In the genomic region with DNA sequence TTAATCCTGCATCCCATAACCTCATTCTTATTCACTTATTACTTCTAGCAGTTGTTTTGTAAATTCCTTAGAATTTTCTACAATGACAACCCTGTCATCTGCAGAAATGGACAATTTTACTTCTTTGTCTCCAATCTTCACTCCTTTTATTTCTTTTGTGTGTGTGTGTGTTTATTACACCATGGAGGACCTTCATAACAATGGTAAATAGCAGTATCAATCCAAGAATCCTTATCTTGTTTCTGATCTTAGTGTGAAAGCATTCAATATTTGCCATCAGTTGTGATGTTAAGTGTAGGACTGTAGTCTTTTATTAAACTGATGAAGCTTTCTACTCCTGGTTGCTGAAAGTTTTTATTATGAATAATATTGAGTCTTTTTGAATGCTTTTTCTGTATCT, we compare ENCODE assay signal across 27 cellular contexts.
"Had no signal": no experiment of that assay in that cellular context is flagged by ENCODE, and none has a peak within 500 bp of the region (broad histone marks: within the 10 kb centered on the region; RNA-seq: fewer than 3 reads in every experiment).

No MANE protein-coding gene starts in this region.

- H3K27ac ChIP-seq: stomach, suprapubic skin, testis, thyroid gland, tibial nerve, transverse colon, upper lobe of left lung, upper lobe of right lung had no signal

- H3K4me3 ChIP-seq: stomach, suprapubic skin, testis, thyroid gland, tibial artery, tibial nerve, transverse colon, upper lobe of left lung, upper lobe of right lung, uterus, vagina had no signal

- H3K9me3 Mint-ChIP-seq: stimulated activated effector memory CD8-positive, alpha-beta T cell treated with anti-CD3 and anti-CD28 coated beads, Interleukin-12 subunit alpha, Interleukin-12 subunit beta, amount 100 ng/mL, for 72 hours; stimulated activated memory B cell treated with anti-CD40 and anti-IgM and Interleukin-4, amounts not matched to agents 10 μg/mL and 1 μg/mL and 100 μg/mL, for 72 hours; stimulated activated naive B cell treated with anti-CD40 and anti-IgM and Interleukin-4, amounts not matched to agents 10 μg/mL and 1 μg/mL and 100 μg/mL, for 72 hours; stimulated activated naive CD8-positive, alpha-beta T cell treated with anti-CD3 and anti-CD28 coated beads, Interleukin-15, amount 100 ng/mL, for 72 hours; stimulated activated naive CD8-positive, alpha-beta T cell treated with anti-CD3 and anti-CD28 coated beads, Interleukin-15, Interleukin-2, amounts not matched to agents 100 ng/mL and 50 ng/mL, for 24 hours; type B pancreatic cell had no signal

- H3K36me3 ChIP-seq: stomach, suprapubic skin, thyroid gland, tibial artery, tibial nerve, transverse colon, upper lobe of left lung, upper lobe of right lung, uterus, vagina had no signal

- H3K4me1 Mint-ChIP-seq: stimulated activated effector memory CD8-positive, alpha-beta T cell treated with anti-CD3 and anti-CD28 coated beads, Interleukin-12 subunit alpha, Interleukin-12 subunit beta, amount 100 ng/mL, for 72 hours; stimulated activated memory B cell treated with anti-CD40 and anti-IgM and Interleukin-4, amounts not matched to agents 10 μg/mL and 1 μg/mL and 100 μg/mL, for 72 hours; stimulated activated naive CD8-positive, alpha-beta T cell treated with anti-CD3 and anti-CD28 coated beads, Interleukin-15, amount 100 ng/mL, for 72 hours had no signal

- H3K9me3 ChIP-seq: stomach, suprapubic skin, testis, thyroid gland, tibial artery, tibial nerve, transverse colon, upper lobe of left lung, upper lobe of right lung, uterus, vagina had no signal

- DNase-seq: stimulated activated CD4-positive, alpha-beta T cell treated with anti-CD3 and anti-CD28 coated beads, Interleukin-2, amount 100 ng/mL, for 48 hours; stimulated activated CD4-positive, alpha-beta T cell treated with anti-CD3 and anti-CD28 coated beads, Interleukin-4, amount 100 ng/mL, for 1 hour; stimulated activated CD4-positive, alpha-beta T cell treated with anti-CD3 and anti-CD28 coated beads, Interleukin-4, amount 100 ng/mL, for 24 hours; stimulated activated CD4-positive, alpha-beta T cell treated with anti-CD3 and anti-CD28 coated beads, Interleukin-4, amount 100 ng/mL, for 4 hours; stimulated activated CD8-positive, alpha-beta memory T cell treated with anti-CD3 and anti-CD28 coated beads, Interleukin-4, amount 100 ng/mL, for 48 hours; stimulated activated naive B cell treated with anti-CD40 and anti-IgM and Interleukin-4, amounts not matched to agents 10 μg/mL and 1 μg/mL and 100 μg/mL, for 72 hours; stimulated activated naive CD4-positive, alpha-beta T cell; stimulated activated naive CD4-positive, alpha-beta T cell treated with Interleukin-2 at 50 U/mL for 16 hours; stimulated activated naive CD8-positive, alpha-beta T cell treated with anti-CD3 and anti-CD28 coated beads, Interleukin-15, amount 100 ng/mL, for 72 hours; stimulated activated naive CD8-positive, alpha-beta T cell treated with anti-CD3 and anti-CD28 coated beads, Interleukin-15, Interleukin-2, amounts not matched to agents 100 U/mL and 50 U/mL, for 24 hours; stomach; substantia nigra; testis; thyroid gland; tibial artery; transverse colon; trophoblast cell; upper lobe of left lung; upper lobe of right lung; uterus had no signal

- ATAC-seq: stimulated activated effector memory CD8-positive, alpha-beta T cell treated with anti-CD3 and anti-CD28 coated beads, Interleukin-12 subunit alpha, Interleukin-12 subunit beta, amount 100 ng/mL, for 72 hours; stimulated activated memory B cell treated with anti-CD40 and anti-IgM and Interleukin-4, amounts not matched to agents 10 μg/mL and 1 μg/mL and 100 μg/mL, for 72 hours; stimulated activated naive B cell treated with anti-CD40 and anti-IgM and Interleukin-4, amounts not matched to agents 10 μg/mL and 1 μg/mL and 100 μg/mL, for 72 hours; stimulated activated naive CD8-positive, alpha-beta T cell treated with anti-CD3 and anti-CD28 coated beads, Interleukin-15, amount 100 ng/mL, for 72 hours; stimulated activated naive CD8-positive, alpha-beta T cell treated with anti-CD3 and anti-CD28 coated beads, Interleukin-15, Interleukin-2, amounts not matched to agents 100 U/mL and 50 U/mL, for 24 hours; upper lobe of right lung had no signal

- H3K4me1 ChIP-seq: testis, upper lobe of left lung, upper lobe of right lung had no signal

- H3K4me3 Mint-ChIP-seq: stimulated activated effector memory CD8-positive, alpha-beta T cell treated with anti-CD3 and anti-CD28 coated beads, Interleukin-12 subunit alpha, Interleukin-12 subunit beta, amount 100 ng/mL, for 72 hours; stimulated activated memory B cell treated with anti-CD40 and anti-IgM and Interleukin-4, amounts not matched to agents 10 μg/mL and 1 μg/mL and 100 μg/mL, for 72 hours; stimulated activated naive B cell treated with anti-CD40 and anti-IgM and Interleukin-4, amounts not matched to agents 10 μg/mL and 1 μg/mL and 100 μg/mL, for 72 hours; stimulated activated naive CD8-positive, alpha-beta T cell treated with anti-CD3 and anti-CD28 coated beads, Interleukin-15, amount 100 ng/mL, for 72 hours; stimulated activated naive CD8-positive, alpha-beta T cell treated with anti-CD3 and anti-CD28 coated beads, Interleukin-15, Interleukin-2, amounts not matched to agents 100 ng/mL and 50 ng/mL, for 24 hours; type B pancreatic cell had no signal

- H3K27ac Mint-ChIP-seq: stimulated activated effector memory CD8-positive, alpha-beta T cell treated with anti-CD3 and anti-CD28 coated beads, Interleukin-12 subunit alpha, Interleukin-12 subunit beta, amount 100 ng/mL, for 72 hours; stimulated activated memory B cell treated with anti-CD40 and anti-IgM and Interleukin-4, amounts not matched to agents 10 μg/mL and 1 μg/mL and 100 μg/mL, for 72 hours; stimulated activated naive B cell treated with anti-CD40 and anti-IgM and Interleukin-4, amounts not matched to agents 10 μg/mL and 1 μg/mL and 100 μg/mL, for 72 hours; stimulated activated naive CD8-positive, alpha-beta T cell treated with anti-CD3 and anti-CD28 coated beads, Interleukin-15, amount 100 ng/mL, for 72 hours; stimulated activated naive CD8-positive, alpha-beta T cell treated with anti-CD3 and anti-CD28 coated beads, Interleukin-15, Interleukin-2, amounts not matched to agents 100 ng/mL and 50 ng/mL, for 24 hours; type B pancreatic cell had no signal

- H3K36me3 Mint-ChIP-seq: stimulated activated effector memory CD8-positive, alpha-beta T cell treated with anti-CD3 and anti-CD28 coated beads, Interleukin-12 subunit alpha, Interleukin-12 subunit beta, amount 100 ng/mL, for 72 hours; stimulated activated memory B cell treated with anti-CD40 and anti-IgM and Interleukin-4, amounts not matched to agents 10 μg/mL and 1 μg/mL and 100 μg/mL, for 72 hours; stimulated activated naive B cell treated with anti-CD40 and anti-IgM and Interleukin-4, amounts not matched to agents 10 μg/mL and 1 μg/mL and 100 μg/mL, for 72 hours had no signal

- H3K27me3 ChIP-seq: stomach, suprapubic skin, testis, thyroid gland, tibial artery, tibial nerve, transverse colon, upper lobe of left lung, upper lobe of right lung, uterus, vagina had no signal

- H3K27me3 Mint-ChIP-seq: stimulated activated naive B cell treated with anti-CD40 and anti-IgM and Interleukin-4, amounts not matched to agents 10 μg/mL and 1 μg/mL and 100 μg/mL, for 72 hours; type B pancreatic cell had no signal
